Comparison of ENCODE assay signal across 15 cellular contexts in genomic region chr9:107546859-107547258, GRCh38. TPM values are rescaled to one million over a fixed set of nuclear protein-coding genes. Genes with fewer than 3 reads are reported as not detected.
DNase-seq lines count a peak whose midpoint lies in the region; ATAC-seq and TF ChIP-seq lines count a peak whose summit lies in the region.
"Had no signal": no experiment of that assay in that cellular context is flagged by ENCODE, and none has a peak within 500 bp of the region (broad histone marks: within the 10 kb centered on the region; RNA-seq: fewer than 3 reads in every experiment).

No MANE protein-coding gene starts in this region.

- peaks cover 0 to 2% (median 0%) of the 10 kb centered on the region in 7 donors for H3K9me3 Mint-ChIP-seq in CD14-positive monocyte
- no peaks in the 10 kb centered on the region for H3K9me3 Mint-ChIP-seq in dendritic cell treated with granulocyte-macrophage colony-stimulating factor and Interleukin-4, amounts not matched to agents 40 ng/mL and 50 ng/mL, for 4 days

- intact Hi-C loops in CD14-positive monocyte (cut with micrococcal nuclease), result loop anchor here (5.0 to 10.0 kb wide), 3 partner anchors 55 to 88 kb away; no protein-coding TSS in a partner anchor
- intact Hi-C loops in dendritic cell treated with granulocyte-macrophage colony-stimulating factor and Interleukin-4, amounts not matched to agents 40 ng/mL and 50 ng/mL, for 4 days (cut with micrococcal nuclease), result loop anchor here (5.0 kb wide), 1 partner anchor 50 kb away; no protein-coding TSS in a partner anchor

- peak overlapping the region in 5 of 7 donors; percentile 40 to 99 (median 96) for H3K27ac Mint-ChIP-seq in CD14-positive monocyte
- peak overlapping the region; percentile 82 for H3K27ac Mint-ChIP-seq in dendritic cell treated with granulocyte-macrophage colony-stimulating factor and Interleukin-4, amounts not matched to agents 40 ng/mL and 50 ng/mL, for 4 days

- ATAC-seq in GM19455 (IDR thresholded peaks at IDR 0.05; ENCODE audit: unreplicated experiment), result no peak

- H3K4me3 Mint-ChIP-seq in CD14-positive monocyte, result no peak overlapping the region
- H3K4me3 Mint-ChIP-seq in dendritic cell treated with granulocyte-macrophage colony-stimulating factor and Interleukin-4, amounts not matched to agents 40 ng/mL and 50 ng/mL, for 4 days, result no peak overlapping the region
- H3K4me3 Mint-ChIP-seq: H9 had no signal

- peaks cover 0 to 4% (median 0%) of the 10 kb centered on the region in 3 donors for H3K27me3 Mint-ChIP-seq in CD14-positive monocyte (ENCODE audit: low read depth in 3 of 3)
- no peaks in the 10 kb centered on the region for H3K27me3 Mint-ChIP-seq in dendritic cell treated with granulocyte-macrophage colony-stimulating factor and Interleukin-4, amounts not matched to agents 40 ng/mL and 50 ng/mL, for 4 days

- peaks cover 0 to 5% of the 10 kb centered on the region in 2 donors for H3K36me3 Mint-ChIP-seq in CD14-positive monocyte
- no peaks in the 10 kb centered on the region for H3K36me3 Mint-ChIP-seq in dendritic cell treated with granulocyte-macrophage colony-stimulating factor and Interleukin-4, amounts not matched to agents 40 ng/mL and 50 ng/mL, for 4 days (ENCODE audit: low read depth)

- H3K4me1 Mint-ChIP-seq in CD14-positive monocyte, result peaks cover 27% of the 10 kb centered on the region
- peaks cover 26% of the 10 kb centered on the region for H3K4me1 Mint-ChIP-seq in dendritic cell treated with granulocyte-macrophage colony-stimulating factor and Interleukin-4, amounts not matched to agents 40 ng/mL and 50 ng/mL, for 4 days (ENCODE audit: low read depth)

- no peak for TF ChIP-seq CTCF in CD14-positive monocyte (IDR thresholded peaks at IDR 0.05)

- no peak for DNase-seq in CD14-positive monocyte (ENCODE audit: low spot score)
- peak; percentile 44 for DNase-seq in HuH-7 (ENCODE audit: low spot score)
- peak; percentile 21 for DNase-seq in renal cortical epithelial cell (ENCODE audit: low read depth)
- no peak for DNase-seq in HuH-7.5 (ENCODE audit: low spot score)
- DNase-seq in RKO (ENCODE audit: low spot score), result no peak
- DNase-seq: C1 segment of cervical spinal cord, Caco-2, DMS79, H9, NCI-H1092, NCI-H345, NCI-H526 treated with DMSO at 0.1 percent for 48 hours, SJCRH30 had no signal

RNA-seq across cellular contexts. Expression of gene KLF4, which starts 57.3 kb away (rescaled TPM):
- 10 to 100 TPM; 36.6 to 37.2 TPM for polyA plus RNA-seq in CD14-positive monocyte
- total RNA-seq in renal cortical epithelial cell, result 3.2 and 3.3 TPM in 2 replicates

Comparison
In these comparisons a context has a peak if more than half of its experiments do, and no peak if none do; other contexts are left out.
1. DNase-seq: peak in HuH-7 (single experiment) and renal cortical epithelial cell (single experiment); none in CD14-positive monocyte (single experiment), HuH-7.5 (single experiment) and RKO (single experiment).